9 cellular contexts compared by ENCODE assay signal in the genomic region with DNA sequence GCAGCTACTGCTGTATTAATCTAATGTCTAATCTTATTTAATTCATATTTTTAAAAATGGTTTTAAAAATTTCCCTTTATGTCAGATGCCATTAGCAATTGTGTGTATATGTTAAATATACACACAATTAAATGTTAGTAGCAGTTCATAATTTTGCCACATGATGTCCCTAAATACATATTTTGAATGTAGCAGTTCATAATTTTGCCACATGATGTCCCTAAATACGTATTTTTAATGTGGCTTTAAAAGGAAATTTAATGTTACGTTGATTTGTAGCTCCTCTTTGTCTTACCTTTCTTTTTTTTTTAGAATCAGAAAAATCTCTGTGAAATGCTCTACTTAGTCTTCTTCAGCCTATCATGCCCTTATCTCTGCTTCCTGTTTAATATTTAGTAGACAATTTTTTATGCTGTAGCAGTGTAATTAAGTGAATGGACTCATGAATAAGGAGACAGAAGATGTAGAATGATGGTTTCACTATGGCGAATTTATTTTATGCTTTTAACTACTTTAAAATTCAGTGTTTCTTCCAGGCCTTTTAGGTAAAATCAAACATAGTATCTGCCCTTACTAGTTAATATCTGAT.
DNase-seq lines count a peak whose midpoint lies in the region; ATAC-seq and TF ChIP-seq lines count a peak whose summit lies in the region.
"Had no signal": no experiment of that assay in that cellular context is flagged by ENCODE, and none has a peak within 500 bp of the region (broad histone marks: within the 10 kb centered on the region; RNA-seq: fewer than 3 reads in every experiment).

No MANE protein-coding gene starts in this region.

- H3K4me3 ChIP-seq in GM12875 (ENCODE audit: low read depth, low read length) (no peak overlapping the region), endocrine pancreas (ENCODE audit: control insufficient read depth, insufficient read depth, low read length) (peak overlapping the region; percentile 56)
- H3K4me3 ChIP-seq: HAP-1 had no signal

- no peaks in the 10 kb centered on the region for H3K4me1 Mint-ChIP-seq in activated T-cell treated with anti-CD3 and anti-CD28 coated beads, Interleukin-2, amount 50 U/mL, for 24 hours (ENCODE audit: low read depth)

- H3K27ac ChIP-seq in 22Rv1, result no peak overlapping the region

- H3K36me3 Mint-ChIP-seq in activated T-cell treated with anti-CD3 and anti-CD28 coated beads, Interleukin-2, amount 50 U/mL, for 24 hours (ENCODE audit: low read depth), result no peaks in the 10 kb centered on the region

- no peaks in the 10 kb centered on the region for H3K27me3 ChIP-seq in endocrine pancreas (ENCODE audit: control insufficient read depth, insufficient read depth, low read length)

- H3K4me1 ChIP-seq in endocrine pancreas (ENCODE audit: control insufficient read depth, insufficient read depth, low read length), result peaks cover 7% of the 10 kb centered on the region
- H3K4me1 ChIP-seq: HAP-1 had no signal

- H3K9me3 Mint-ChIP-seq in activated T-cell treated with anti-CD3 and anti-CD28 coated beads, Interleukin-2, amount 50 U/mL, for 24 hours, result no peaks in the 10 kb centered on the region

- no peak overlapping the region for H3K27ac Mint-ChIP-seq in activated T-cell treated with anti-CD3 and anti-CD28 coated beads, Interleukin-2, amount 50 U/mL, for 24 hours

- H3K9ac ChIP-seq in endocrine pancreas (ENCODE audit: control insufficient read depth, insufficient read depth, low read length), result no peak overlapping the region

- peak; percentile 89 for ATAC-seq in HG02852 (IDR thresholded peaks at IDR 0.05; ENCODE audit: unreplicated experiment)

- TF ChIP-seq CTCF in 22Rv1 (IDR thresholded peaks at IDR 0.05) (peak; percentile 82), GM12875 (IDR thresholded peaks at IDR 0.05; ENCODE audit: borderline replicate concordance, insufficient read depth, low read depth, low read length) (peak; percentile 15; the same call in 1 of the 2 replicates)

- no peaks in the 10 kb centered on the region for H3K9me3 ChIP-seq in endocrine pancreas (ENCODE audit: control insufficient read depth, low read length)
- H3K9me3 ChIP-seq: HAP-1 had no signal

- no peaks in the 10 kb centered on the region for H3K27me3 Mint-ChIP-seq in activated T-cell treated with anti-CD3 and anti-CD28 coated beads, Interleukin-2, amount 50 U/mL, for 24 hours

- no peaks in the 10 kb centered on the region for H3K36me3 ChIP-seq in endocrine pancreas (ENCODE audit: control insufficient read depth, insufficient read depth, low read length)
- H3K36me3 ChIP-seq: HAP-1 had no signal

- H3K4me3 Mint-ChIP-seq in activated T-cell treated with anti-CD3 and anti-CD28 coated beads, Interleukin-2, amount 50 U/mL, for 24 hours, result no peak overlapping the region

- DNase-seq in NCI-H526 (lab: John Stamatoyannopoulos, UW) (peak; percentile 8 to 52), putamen (ENCODE audit: low spot score) (peak; percentile 7)
- DNase-seq in activated T-cell treated with anti-CD3 and anti-CD28 coated beads, Interleukin-2, amount 50 U/mL, for 24 hours, result no peak
- DNase-seq in effector CD4-positive, alpha-beta T cell, result no peak

Comparison
In these comparisons a context has a peak if more than half of its experiments do, and no peak if none do; other contexts are left out.
1. DNase-seq: peak in NCI-H526 (2 of 2) and putamen (single experiment); none in activated T-cell treated with anti-CD3 and anti-CD28 coated beads, Interleukin-2, amount 50 U/mL, for 24 hours (single experiment) and effector CD4-positive, alpha-beta T cell (single experiment).